In genomic region chr22:39519681-39520053, GRCh38 we compare ENCODE assay signal across 8 cellular contexts. TPM values are rescaled to one million over a fixed set of nuclear protein-coding genes. Genes with fewer than 3 reads are reported as not detected.
DNase-seq lines count a peak whose midpoint lies in the region; ATAC-seq and TF ChIP-seq lines count a peak whose summit lies in the region.

No MANE protein-coding gene starts in this region.

- H3K4me3 ChIP-seq in SJCRH30 (peak overlapping the region; percentile 98), uterus (peak overlapping the region; percentile 94 to 100)
- peak overlapping the region; percentile 100 for H3K4me3 ChIP-seq in effector memory CD4-positive, alpha-beta T cell (ENCODE audit: insufficient read depth, low read depth, low read length, poor library complexity, severe bottlenecking)

- TF ChIP-seq POLR2A in GM18526 (IDR thresholded peaks at IDR 0.05; ENCODE audit: extremely low read depth, insufficient read length) = peak; percentile 74
- peak; percentile 71 to 72 for TF ChIP-seq POLR2A in uterus (IDR thresholded peaks at IDR 0.05)

- peaks cover 56% of the 10 kb centered on the region for H3K36me3 ChIP-seq in SJCRH30
- H3K36me3 ChIP-seq in effector memory CD4-positive, alpha-beta T cell (ENCODE audit: control insufficient read depth, insufficient read depth, low read length) = peaks cover 39% of the 10 kb centered on the region
- no peaks in the 10 kb centered on the region for H3K36me3 ChIP-seq in uterus

- H3K4me1 ChIP-seq in SJCRH30 (peaks cover 16% of the 10 kb centered on the region), uterus (peaks cover 9 to 28% of the 10 kb centered on the region in 2 donors)
- H3K4me1 ChIP-seq in effector memory CD4-positive, alpha-beta T cell (ENCODE audit: control insufficient read depth, insufficient read depth, low read length, poor library complexity, severe bottlenecking) = peaks cover 40% of the 10 kb centered on the region

- peak; percentile 5 for ATAC-seq in HG03039 (IDR thresholded peaks at IDR 0.05; ENCODE audit: unreplicated experiment)

- H3K9me3 ChIP-seq in SJCRH30 (replicated peaks) (no peaks in the 10 kb centered on the region), uterus (no peaks in the 10 kb centered on the region)
- no peaks in the 10 kb centered on the region for H3K9me3 ChIP-seq in effector memory CD4-positive, alpha-beta T cell (ENCODE audit: control insufficient read depth, low read length)

- no peaks in the 10 kb centered on the region for H3K27me3 ChIP-seq in SJCRH30
- no peaks in the 10 kb centered on the region for H3K27me3 ChIP-seq in effector memory CD4-positive, alpha-beta T cell (replicated peaks; ENCODE audit: control insufficient read depth, insufficient read depth, low read length, poor library complexity, severe bottlenecking)
- H3K27me3 ChIP-seq in uterus = no peaks in the 10 kb centered on the region

- H3K27ac ChIP-seq in SJCRH30 (peak overlapping the region; percentile 98), uterus (peak overlapping the region; percentile 98 to 99)
- H3K27ac ChIP-seq in effector memory CD4-positive, alpha-beta T cell (ENCODE audit: insufficient read depth, low read length, poor library complexity, severe bottlenecking) = peak overlapping the region; percentile 93

- peak; percentile 43 to 45 (median 43) for TF ChIP-seq CTCF in uterus (IDR thresholded peaks at IDR 0.05)

- DNase-seq in AG20443 (ENCODE audit: low spot score) (peak; percentile 72), SJCRH30 (peak; percentile 64 to 68), midbrain (lab: John Stamatoyannopoulos, UW) (peak; percentile 68), uterus (peak; percentile 61 to 66), middle frontal gyrus (ENCODE audit: extremely low spot score, low spot score) (no peak)
- DNase-seq in effector memory CD4-positive, alpha-beta T cell = no peak

- intact Hi-C loops in uterus (cut with DNase I; ENCODE audit: low total_unique reads) = loop anchor here (10.0 kb wide), 1 partner anchor 345 kb away; no protein-coding TSS in a partner anchor

RNA-seq across cellular contexts. Expression of gene ATF4, which starts 0.7 kb away (rescaled TPM):
- 190 and 238 TPM in 2 replicates for total RNA-seq in SJCRH30 (2014; rRNA removed; shearing (Covaris generic))
- total RNA-seq in uterus = 100 to 1,000 TPM; 105 to 351 (median 293) TPM

RNA-seq across cellular contexts. Expression of gene RPS19BP1, which starts 12.9 kb away (rescaled TPM):
- 48.3 and 66.2 TPM in 2 replicates for total RNA-seq in SJCRH30 (2014; rRNA removed; shearing (Covaris generic))
- total RNA-seq in uterus = 100 to 1,000 TPM in 1 of 4 donors, 10 to 100 TPM in 3; 24.5 to 125 (median 50.7) TPM

RNA-seq across cellular contexts. Expression of gene MIEF1, which starts 17.6 kb away (rescaled TPM):
- total RNA-seq in SJCRH30 (2014; rRNA removed; shearing (Covaris generic)) = 31.5 and 32.0 TPM in 2 replicates
- total RNA-seq in uterus = 10 to 100 TPM in 3 of 4 donors, 1 to 10 TPM in 1; 6.9 to 23.3 (median 20.6) TPM

RNA-seq across cellular contexts. Expression of gene CACNA1I, which starts 50.9 kb away (rescaled TPM):
- total RNA-seq in SJCRH30 (2014; rRNA removed; shearing (Covaris generic)) = 0.02 TPM in 1 of 2 replicates, not detected in the other
- total RNA-seq in uterus = under 1 TPM in 2 of 4 donors, not detected in 2; under 0.01 to 0.15 TPM

Comparison
In these comparisons a context has a peak if more than half of its experiments do, and no peak if none do; other contexts are left out.
1. DNase-seq: peak in AG20443 (single experiment), SJCRH30 (2 of 2), midbrain (single experiment) and uterus (2 of 2); none in effector memory CD4-positive, alpha-beta T cell (0 of 3) and middle frontal gyrus (single experiment).
2. Peak in every context shown above with its lines, with median percentiles within 50 percentile points of each other: H3K27ac ChIP-seq and H3K4me3 ChIP-seq.